Comparison of ENCODE assay signal across 10 cellular contexts in genomic region chr1:211925016-211925415, GRCh38.
DNase-seq lines count a peak whose midpoint lies in the region; ATAC-seq and TF ChIP-seq lines count a peak whose summit lies in the region.
"Had no signal": no experiment of that assay in that cellular context is flagged by ENCODE, and none has a peak within 500 bp of the region (broad histone marks: within the 10 kb centered on the region; RNA-seq: fewer than 3 reads in every experiment).

No MANE protein-coding gene starts in this region.

- TF ChIP-seq CTCF in prostate gland (IDR thresholded peaks at IDR 0.05) = no peak

- no peak for TF ChIP-seq POLR2A in prostate gland (IDR thresholded peaks at IDR 0.05)

- H3K27me3 ChIP-seq in prostate gland (replicated peaks; ENCODE audit: insufficient read depth) = no peaks in the 10 kb centered on the region

- H3K9me3 ChIP-seq in prostate gland = no peaks in the 10 kb centered on the region

- H3K36me3 ChIP-seq in prostate gland = no peaks in the 10 kb centered on the region

- no peak for ATAC-seq in GM18861 (IDR thresholded peaks at IDR 0.05; ENCODE audit: unreplicated experiment)
- ATAC-seq in GM19452 (IDR thresholded peaks at IDR 0.05; ENCODE audit: unreplicated experiment) = no peak

- no peak overlapping the region for H3K4me3 ChIP-seq in prostate gland

- DNase-seq in NCI-H82 (lab: John Stamatoyannopoulos, UW) = peak; percentile 47
- DNase-seq in NCI-H82 treated with DMSO at 0.1 percent for 48 hours (lab: John Stamatoyannopoulos, UW; ENCODE audit: unreplicated experiment) = no peak
- DNase-seq in NCI-H1694 treated with DMSO at 0.1 percent for 48 hours (lab: John Stamatoyannopoulos, UW) = peak; percentile 22
- peak; percentile 87 for DNase-seq in SHP77 treated with DMSO at 0.1 percent for 48 hours (lab: John Stamatoyannopoulos, UW)
- DNase-seq in prostate gland (ENCODE audit: low spot score) = peak; percentile 30
- no peak for DNase-seq in NOMO-1 treated with dmso at 0.1 percent for 144 hours (lab: John Stamatoyannopoulos, UW; ENCODE audit: unreplicated experiment)
- DNase-seq: activated CD8-positive, alpha-beta memory T cell treated with anti-CD3 and anti-CD28 coated beads, Interleukin-2, amount 50 U/mL, for 48 hours had no signal

- WGBS in prostate gland = 20% methylated on average over 7 of the region's 7 CpGs

- intact Hi-C loops in prostate gland (cut with DNase I) = no loop called here

- peaks cover 13% of the 10 kb centered on the region for H3K4me1 ChIP-seq in prostate gland (replicated peaks)
- H3K4me1 ChIP-seq: parathyroid adenoma had no signal

- no peak overlapping the region for H3K27ac ChIP-seq in prostate gland
- H3K27ac ChIP-seq: parathyroid adenoma had no signal

Comparison
In these comparisons a context has a peak if more than half of its experiments do, and no peak if none do; other contexts are left out.
1. DNase-seq: peak in NCI-H82 (single experiment), NCI-H1694 treated with DMSO at 0.1 percent for 48 hours (single experiment), SHP77 treated with DMSO at 0.1 percent for 48 hours (single experiment) and prostate gland (single experiment); none in NCI-H82 treated with DMSO at 0.1 percent for 48 hours (single experiment) and NOMO-1 treated with dmso at 0.1 percent for 144 hours (single experiment).